Comparison of ENCODE assay signal across 8 cellular contexts in genomic region chr11:69297926-69298777, GRCh38. TPM values are rescaled to one million over a fixed set of nuclear protein-coding genes. Genes with fewer than 3 reads are reported as not detected.
DNase-seq lines count a peak whose midpoint lies in the region; ATAC-seq and TF ChIP-seq lines count a peak whose summit lies in the region.

No MANE protein-coding gene starts in this region.

- peak; percentile 75 to 90 for DNase-seq in Caco-2
- peak; percentile 87 for DNase-seq in HS-27A (ENCODE audit: low read depth)
- peak in 1 of 3 donors; percentile 22 for DNase-seq in T-helper 17 cell
- peak; percentile 54 to 59 (median 57) for DNase-seq in effector memory CD8-positive, alpha-beta T cell
- DNase-seq in midbrain (lab: John Stamatoyannopoulos, UW), result peak; percentile 37
- DNase-seq in aorta, result peak; percentile 91 to 94
- no peak for DNase-seq in glutamatergic neuron

- intact Hi-C loops in Caco-2 (cut with micrococcal nuclease; ENCODE audit: unreplicated experiment) (no loop called here), aorta (cut with DNase I) (loop anchor here (1.0 to 5.0 kb wide), 5 partner anchors 25 to 345 kb away; no protein-coding TSS in a partner anchor)

- H3K4me1 ChIP-seq in Caco-2 (peaks cover 57% of the 10 kb centered on the region), aorta (ENCODE audit: control insufficient read depth in 1 of 2, insufficient read depth in 2 of 2, low read length in 2 of 2) (no peaks in the 10 kb centered on the region)

- no peaks in the 10 kb centered on the region for H3K36me3 ChIP-seq in Caco-2 (ENCODE audit: control insufficient read depth, insufficient read depth, low read length)
- H3K36me3 ChIP-seq in aorta (ENCODE audit: control insufficient read depth in 1 of 2, insufficient read depth in 2 of 2, low read length in 1 of 2), result no peaks in the 10 kb centered on the region

- BruUV-seq in Caco-2 (replicated peaks; lab: Mats Ljungman, UMichigan), result no TSS peak

- H3K4me1 Mint-ChIP-seq in Caco-2 (ENCODE audit: low read depth, unreplicated experiment), result peaks cover 28% of the 10 kb centered on the region
- peaks cover 44% of the 10 kb centered on the region for H3K4me1 Mint-ChIP-seq in T-helper 17 cell
- H3K4me1 Mint-ChIP-seq in effector memory CD8-positive, alpha-beta T cell (ENCODE audit: low read depth in 2 of 2), result peaks cover 42 to 46% of the 10 kb centered on the region in 2 donors
- H3K4me1 Mint-ChIP-seq in glutamatergic neuron (ENCODE audit: low read depth, unreplicated experiment), result no peaks in the 10 kb centered on the region

- H3K36me3 Mint-ChIP-seq in Caco-2 (ENCODE audit: insufficient read depth, unreplicated experiment) (no peaks in the 10 kb centered on the region), T-helper 17 cell (ENCODE audit: low read depth) (no peaks in the 10 kb centered on the region), glutamatergic neuron (ENCODE audit: unreplicated experiment) (peaks cover 7% of the 10 kb centered on the region)
- peaks cover 28% of the 10 kb centered on the region for H3K36me3 Mint-ChIP-seq in effector memory CD8-positive, alpha-beta T cell (ENCODE audit: insufficient read depth)

- WGBS in aorta, 2 donors, result 53 to 62% methylated on average over 26 of the region's 26 CpGs

- no peaks in the 10 kb centered on the region for H3K27me3 ChIP-seq in Caco-2 (replicated peaks; ENCODE audit: control insufficient read depth, insufficient read depth, low read length)
- H3K27me3 ChIP-seq in aorta (ENCODE audit: control insufficient read depth in 1 of 2, insufficient read depth in 2 of 2, low read length in 1 of 2), result no peaks in the 10 kb centered on the region

- H3K4me3 Mint-ChIP-seq in Caco-2 (ENCODE audit: unreplicated experiment) (peak overlapping the region; percentile 49), T-helper 17 cell (peak overlapping the region; percentile 89), glutamatergic neuron (ENCODE audit: unreplicated experiment) (no peak overlapping the region)
- H3K4me3 Mint-ChIP-seq in effector memory CD8-positive, alpha-beta T cell, result peak overlapping the region; percentile 73 to 83

- H3K27ac ChIP-seq in aorta (ENCODE audit: low read depth in 1 of 2, low read length in 2 of 2), result peak overlapping the region; percentile 64 to 84

- TF ChIP-seq CTCF in Caco-2 (IDR thresholded peaks at IDR 0.05; ENCODE audit: insufficient read depth in 1 of 2, low read depth in 1 of 2, low read length in 1 of 2, severe bottlenecking in 1 of 2, unreplicated experiment in 1 of 2), result no peak
- TF ChIP-seq CTCF in glutamatergic neuron (IDR thresholded peaks at IDR 0.05; ENCODE audit: partially characterized antibody, unreplicated experiment), result no peak

- H3K4me3 ChIP-seq in Caco-2 (ENCODE audit: low read depth, low read length), result no peak overlapping the region
- H3K4me3 ChIP-seq in aorta (ENCODE audit: low read length in 2 of 2), result no peak overlapping the region

- POLR2A ChIA-PET in Caco-2 (lab: Charles Lee), result interaction anchor here (0.6 kb wide), 1 partner anchor 9 kb away, joined by 4 read pairs; no protein-coding TSS in a partner anchor

- H3K9me3 Mint-ChIP-seq in Caco-2 (ENCODE audit: unreplicated experiment), result no peaks in the 10 kb centered on the region
- peaks cover 0 to 2% of the 10 kb centered on the region in 2 donors for H3K9me3 Mint-ChIP-seq in effector memory CD8-positive, alpha-beta T cell
- H3K9me3 Mint-ChIP-seq in glutamatergic neuron (ENCODE audit: unreplicated experiment), result peaks cover 11% of the 10 kb centered on the region

- peak; percentile 42 for ATAC-seq in GM19455 (IDR thresholded peaks at IDR 0.05; ENCODE audit: unreplicated experiment)
- ATAC-seq in T-helper 17 cell, result peak; percentile 58
- ATAC-seq in effector memory CD8-positive, alpha-beta T cell (replicated peaks), result peak; percentile 58
- ATAC-seq in aorta (ENCODE audit: low FRiP score), result peak; percentile 66

- no peaks in the 10 kb centered on the region for H3K27me3 Mint-ChIP-seq in Caco-2 (ENCODE audit: insufficient read depth, unreplicated experiment)
- H3K27me3 Mint-ChIP-seq in T-helper 17 cell, result no peaks in the 10 kb centered on the region
- no peaks in the 10 kb centered on the region for H3K27me3 Mint-ChIP-seq in effector memory CD8-positive, alpha-beta T cell
- peaks cover 17% of the 10 kb centered on the region for H3K27me3 Mint-ChIP-seq in glutamatergic neuron (ENCODE audit: unreplicated experiment)

- H3K27ac Mint-ChIP-seq in Caco-2 (ENCODE audit: unreplicated experiment) (peak overlapping the region; percentile 80), T-helper 17 cell (peak overlapping the region; percentile 94), glutamatergic neuron (ENCODE audit: unreplicated experiment) (no peak overlapping the region)
- H3K27ac Mint-ChIP-seq in effector memory CD8-positive, alpha-beta T cell, result peak overlapping the region; percentile 88 to 95

- CTCF ChIA-PET in Caco-2 (lab: Charles Lee), result interaction anchor here (0.6 to 0.7 kb wide), 2 partner anchors 10 to 11 kb away, joined by 3 read pairs; no protein-coding TSS in a partner anchor

- H3K9me3 ChIP-seq in Caco-2 (no peaks in the 10 kb centered on the region), T-helper 17 cell (ENCODE audit: control insufficient read depth, low read length, poor library complexity, severe bottlenecking) (no peaks in the 10 kb centered on the region), aorta (ENCODE audit: control insufficient read depth, low read length) (no peaks in the 10 kb centered on the region)

RNA-seq across cellular contexts. Expression of gene MYEOV, which starts 4.2 kb away (rescaled TPM):
- total RNA-seq in Caco-2 (2022) (0.52 TPM in 1 of 2 replicates, not detected in the other), T-helper 17 cell (1 to 10 TPM in 1 of 2 donors, under 1 TPM in 1; 0.60 to 8.9 TPM), aorta (under 1 TPM in 1 of 2 donors, not detected in 1; 0.52 TPM), glutamatergic neuron (ENCODE audit: unreplicated experiment) (not detected)
- not detected for polyA plus RNA-seq in aorta
